In genomic region chr1:66276229-66276628, GRCh38 we compare ENCODE assay signal across 8 cellular contexts.
DNase-seq lines count a peak whose midpoint lies in the region; ATAC-seq and TF ChIP-seq lines count a peak whose summit lies in the region.

No MANE protein-coding gene starts in this region.

- ATAC-seq in GM18505 (IDR thresholded peaks at IDR 0.05; ENCODE audit: unreplicated experiment) (peak; percentile 81), GM21390 (IDR thresholded peaks at IDR 0.05; ENCODE audit: unreplicated experiment) (peak; percentile 75), HG03520 (IDR thresholded peaks at IDR 0.05; ENCODE audit: unreplicated experiment) (peak; percentile 86), foreskin keratinocyte (no peak)

- H3K9me3 ChIP-seq in neuronal stem cell (replicated peaks in 1 of 2; ENCODE audit: control insufficient read depth in 2 of 2, insufficient read depth in 1 of 2, low read depth in 1 of 2, low read length in 2 of 2): no peaks in the 10 kb centered on the region

- H3K27ac ChIP-seq in foreskin keratinocyte: peak overlapping the region; percentile 83
- H3K27ac ChIP-seq in neuronal stem cell (replicated peaks; ENCODE audit: low read length): no peak overlapping the region

- H4K8ac ChIP-seq in neuronal stem cell (ENCODE audit: low read depth, low read length): no peak overlapping the region

- no peak overlapping the region for H2BK12ac ChIP-seq in neuronal stem cell (ENCODE audit: low read length)

- no peak for DNase-seq in foreskin keratinocyte
- DNase-seq in cerebellum (ENCODE audit: low spot score): no peak
- DNase-seq in occipital lobe (lab: John Stamatoyannopoulos, UW): no peak
- DNase-seq in neuronal stem cell (ENCODE audit: low spot score): no peak
- no peak for DNase-seq in SKM-1 treated with dmso at 0.1 percent for 144 hours (lab: John Stamatoyannopoulos, UW; ENCODE audit: unreplicated experiment)

- H3K23ac ChIP-seq in neuronal stem cell (ENCODE audit: low read depth, low read length, poor library complexity): no peak overlapping the region

- TF ChIP-seq POLR2A in GM18505 (IDR thresholded peaks at IDR 0.05; ENCODE audit: borderline replicate concordance, extremely low read depth, insufficient read depth, insufficient read length): no peak

- no peak overlapping the region for H2BK120ac ChIP-seq in neuronal stem cell (ENCODE audit: low read depth, low read length)

- no peak overlapping the region for H3K4me2 ChIP-seq in neuronal stem cell (ENCODE audit: insufficient read depth, low read length, poor library complexity, severe bottlenecking)

- H2AK5ac ChIP-seq in neuronal stem cell (ENCODE audit: low read depth, low read length): no peak overlapping the region

- H3K4me3 ChIP-seq in neuronal stem cell (ENCODE audit: low read length in 2 of 2): no peak overlapping the region

- H2AFZ ChIP-seq in neuronal stem cell (ENCODE audit: low read length): no peak overlapping the region

- no peak overlapping the region for H3K14ac ChIP-seq in neuronal stem cell (ENCODE audit: low read length)

- H2BK5ac ChIP-seq in neuronal stem cell (ENCODE audit: low read length): no peak overlapping the region

- H3K79me1 ChIP-seq in neuronal stem cell (ENCODE audit: low read depth, low read length): no peaks in the 10 kb centered on the region

- H3K27me3 ChIP-seq in foreskin keratinocyte (peaks cover 4% of the 10 kb centered on the region), neuronal stem cell (ENCODE audit: control insufficient read depth in 3 of 3, insufficient read depth in 3 of 3, low read depth in 1 of 3, low read length in 3 of 3) (no peaks in the 10 kb centered on the region)

- no peak overlapping the region for H2BK15ac ChIP-seq in neuronal stem cell (ENCODE audit: low read length)

- H3K4ac ChIP-seq in neuronal stem cell (ENCODE audit: low read length): no peak overlapping the region

- H3K4me1 ChIP-seq in foreskin keratinocyte: peaks cover 8% of the 10 kb centered on the region
- peaks cover 16 to 20% of the 10 kb centered on the region in 2 donors for H3K4me1 ChIP-seq in neuronal stem cell (ENCODE audit: control insufficient read depth in 2 of 2, insufficient read depth in 1 of 2, low read depth in 1 of 2, low read length in 2 of 2)

- H3K36me3 ChIP-seq in neuronal stem cell (replicated peaks in 1 of 2; ENCODE audit: control insufficient read depth in 2 of 2, insufficient read depth in 2 of 2, low read length in 2 of 2): no peaks in the 10 kb centered on the region

- H3K18ac ChIP-seq in neuronal stem cell (ENCODE audit: low read length): no peak overlapping the region

- H4K91ac ChIP-seq in neuronal stem cell (ENCODE audit: low read depth, low read length, poor library complexity): no peak overlapping the region

- no peak for TF ChIP-seq CTCF in foreskin keratinocyte (conservative IDR thresholded peaks at IDR 0.05)

- no peak overlapping the region for H3K9ac ChIP-seq in neuronal stem cell (ENCODE audit: low read depth, low read length, poor library complexity)

- no CpG with 5 or more reads among the region's 2 CpGs for WGBS in neuronal stem cell (ENCODE audit: extremely low coverage in 2 of 2, insufficient read length in 2 of 2, insufficient replicate concordance in 1 of 2), 2 donors
